Comparison of ENCODE assay signal across 8 cellular contexts in genomic region chr4:140152760-140153418, GRCh38. TPM values are rescaled to one million over a fixed set of nuclear protein-coding genes. Genes with fewer than 3 reads are reported as not detected.
DNase-seq lines count a peak whose midpoint lies in the region; ATAC-seq and TF ChIP-seq lines count a peak whose summit lies in the region.

No MANE protein-coding gene starts in this region.

- H4K20me1 ChIP-seq in OCI-LY7 (ENCODE audit: insufficient read depth, low read length) (no peaks in the 10 kb centered on the region), neural cell (ENCODE audit: insufficient read depth) (no peaks in the 10 kb centered on the region)

- BruUV-seq in OCI-LY7 (replicated peaks; lab: Mats Ljungman, UMichigan), result no TSS peak

- no peak overlapping the region for H3K27ac ChIP-seq in OCI-LY7 (ENCODE audit: low read depth, low read length, poor library complexity, severe bottlenecking)
- H3K27ac ChIP-seq in neural cell (ENCODE audit: low read length), result peak overlapping the region; percentile 97
- H3K27ac ChIP-seq in thoracic aorta, result peak overlapping the region; percentile 93 to 94

- H3K4me1 ChIP-seq in OCI-LY7 (ENCODE audit: insufficient read depth, low read length, poor library complexity, severe bottlenecking), result peaks cover 48% of the 10 kb centered on the region
- peaks cover 0 to 7% of the 10 kb centered on the region in 2 donors for H3K4me1 ChIP-seq in thoracic aorta (ENCODE audit: control insufficient read depth in 1 of 2, low read depth in 2 of 2)

- peaks cover 4% of the 10 kb centered on the region for H3F3A ChIP-seq in neural cell (ENCODE audit: insufficient read depth, low read length, poor library complexity, severe bottlenecking)

- H3K9me3 ChIP-seq in OCI-LY7 (ENCODE audit: low read length) (no peaks in the 10 kb centered on the region), neural cell (ENCODE audit: low read length) (no peaks in the 10 kb centered on the region), thoracic aorta (no peaks in the 10 kb centered on the region)

- peak overlapping the region; percentile 95 for H3K9ac ChIP-seq in neural cell (ENCODE audit: low read length)

- H3K36me3 ChIP-seq in OCI-LY7 (ENCODE audit: insufficient read depth, low read length), result no peaks in the 10 kb centered on the region
- H3K36me3 ChIP-seq in neural cell (ENCODE audit: insufficient read depth, low read length), result no peaks in the 10 kb centered on the region
- no peaks in the 10 kb centered on the region for H3K36me3 ChIP-seq in thoracic aorta

- peak; percentile 19 for TF ChIP-seq EP300 in neural cell (conservative IDR thresholded peaks at IDR 0.05; ENCODE audit: poor library complexity, severe bottlenecking)

- POLR2A ChIA-PET in OCI-LY7 (lab: Charles Lee), result interaction anchor here (0.7 kb wide), 1 partner anchor 55 kb away, joined by 3 read pairs; no protein-coding TSS in a partner anchor

- intact Hi-C loops in OCI-LY7 (cut with micrococcal nuclease; ENCODE audit: unreplicated experiment), result loop anchor here (5.0 to 10.0 kb wide), 5 partner anchors 101 to 1136 kb away; partner anchors contain the start of genes NOCT, RAB33B and SETD7

- no peak for TF ChIP-seq CTCF in OCI-LY7 (conservative IDR thresholded peaks at IDR 0.05; ENCODE audit: low read length)
- no peak for TF ChIP-seq CTCF in neural cell (IDR thresholded peaks at IDR 0.05; ENCODE audit: poor library complexity, severe bottlenecking)
- TF ChIP-seq CTCF in thoracic aorta (IDR thresholded peaks at IDR 0.05), result no peak

- peak; percentile 65 for TF ChIP-seq RAD21 in neural cell (conservative IDR thresholded peaks at IDR 0.05)

- DNase-seq in DMS 273 (lab: John Stamatoyannopoulos, UW; ENCODE audit: unreplicated experiment), result peak; percentile 67
- no peak for DNase-seq in DMS 273 treated with DMSO at 0.1 percent for 48 hours (lab: John Stamatoyannopoulos, UW)
- DNase-seq in OCI-LY7 (ENCODE audit: low spot score), result peak; percentile 38
- peak; percentile 21 to 41 (median 30) for DNase-seq in activated naive CD4-positive, alpha-beta T cell (lab: John Stamatoyannopoulos, UW)
- peak; percentile 30 for DNase-seq in foreskin melanocyte
- DNase-seq in thoracic aorta (ENCODE audit: low spot score), result peak; percentile 23
- DNase-seq in GM19240 (ENCODE audit: insufficient read length, low spot score), result no peak

- H3K4me3 ChIP-seq in OCI-LY7 (ENCODE audit: low read depth, low read length, poor library complexity, severe bottlenecking) (peak overlapping the region; percentile 72), neural cell (ENCODE audit: low read length) (peak overlapping the region; percentile 92), thoracic aorta (peak overlapping the region; percentile 89)

- H3K27me3 ChIP-seq in neural cell (ENCODE audit: insufficient read depth, low read depth, low read length), result no peaks in the 10 kb centered on the region
- no peaks in the 10 kb centered on the region for H3K27me3 ChIP-seq in thoracic aorta (replicated peaks; ENCODE audit: insufficient read depth)

- H3K79me2 ChIP-seq in OCI-LY7 (ENCODE audit: insufficient read depth, low read depth, low read length), result no peaks in the 10 kb centered on the region
- peaks cover 26% of the 10 kb centered on the region for H3K79me2 ChIP-seq in neural cell (replicated peaks; ENCODE audit: insufficient read depth, low read length)

- CTCF ChIA-PET in OCI-LY7 (lab: Charles Lee; ENCODE audit: unreplicated experiment), result no interaction called here

- peak overlapping the region; percentile 95 for H2AFZ ChIP-seq in OCI-LY7 (ENCODE audit: low read length)
- no peak overlapping the region for H2AFZ ChIP-seq in neural cell (ENCODE audit: low read depth, low read length)

- peak overlapping the region; percentile 81 for H3K4me2 ChIP-seq in OCI-LY7 (ENCODE audit: low read length)
- H3K4me2 ChIP-seq in neural cell (ENCODE audit: low read length), result peak overlapping the region; percentile 26

- H3K9me2 ChIP-seq in OCI-LY7 (ENCODE audit: insufficient read depth, low read length) (no peaks in the 10 kb centered on the region), neural cell (ENCODE audit: insufficient read depth, low read length) (no peaks in the 10 kb centered on the region)

- no peak for ATAC-seq in thoracic aorta (ENCODE audit: insufficient number of reproducible peaks, low FRiP score, low read depth)

TF ChIP-seq in neural cell, 6 proteins besides CTCF, POLR2A, EP300 and RAD21:
- peak; percentile 43 for TF ChIP-seq REST (IDR thresholded peaks at IDR 0.05; ENCODE audit: borderline replicate concordance)
- TF ChIP-seq SMC3 (conservative IDR thresholded peaks at IDR 0.05; ENCODE audit: poor library complexity), result peak; percentile 64
- TF ChIP-seq POLR2AphosphoS5 (IDR thresholded peaks at IDR 0.05), result peak; percentile 61
- no peak for TF ChIP-seq EZH2 (IDR thresholded peaks at IDR 0.05; ENCODE audit: borderline replicate concordance, insufficient read depth, low read length, poor library complexity, severe bottlenecking)
TF ChIP-seq in neural cell: peak in this region for 3.

RNA-seq across cellular contexts. Expression of gene MAML3, which starts 1.1 kb away (rescaled TPM):
- 1.2 and 1.8 TPM in 2 replicates for total RNA-seq in OCI-LY7 (2014; rRNA removed; shearing (Covaris generic))
- total RNA-seq in OCI-LY7 (2022), result 0.74 and 0.80 TPM in 2 replicates
- 10.2 and 10.4 TPM in 2 replicates for polyA plus RNA-seq in neural cell
- polyA minus RNA-seq in neural cell, result 40.7 and 43.3 TPM in 2 replicates
- 10 to 100 TPM in 1 of 2 donors, 1 to 10 TPM in 1; 7.3 to 14.1 TPM for total RNA-seq in thoracic aorta

Comparison
In these comparisons a context has a peak if more than half of its experiments do, and no peak if none do; other contexts are left out.
1. DNase-seq: peak in DMS 273 (single experiment), OCI-LY7 (single experiment), activated naive CD4-positive, alpha-beta T cell (4 of 4), foreskin melanocyte (single experiment) and thoracic aorta (single experiment); none in DMS 273 treated with DMSO at 0.1 percent for 48 hours (single experiment) and GM19240 (single experiment).
2. Peak in every context shown above with its lines, with median percentiles within 50 percentile points of each other: H3K4me3 ChIP-seq.